Comparison of ENCODE assay signal across 1 cellular context in genomic region chr1:164700683-164701082, GRCh38.
TF ChIP-seq lines count a peak whose summit lies in the region.

No MANE protein-coding gene starts in this region.

TF ChIP-seq in A549, 52 proteins besides CTCF, POLR2A, EP300 and RAD21:
- no peak for TF ChIP-seq HOXB13 (CRISPR knock-in tag; IDR thresholded peaks at IDR 0.05; ENCODE audit: low read depth)
- no peak for TF ChIP-seq HDAC2 (IDR thresholded peaks at IDR 0.05)
- TF ChIP-seq HOXA7 (CRISPR knock-in tag; IDR thresholded peaks at IDR 0.05), result no peak
- TF ChIP-seq PHF8 (IDR thresholded peaks at IDR 0.05; ENCODE audit: borderline replicate concordance, low read depth), result no peak
